ENCODE assay signal across 23 cellular contexts in the genomic region with DNA sequence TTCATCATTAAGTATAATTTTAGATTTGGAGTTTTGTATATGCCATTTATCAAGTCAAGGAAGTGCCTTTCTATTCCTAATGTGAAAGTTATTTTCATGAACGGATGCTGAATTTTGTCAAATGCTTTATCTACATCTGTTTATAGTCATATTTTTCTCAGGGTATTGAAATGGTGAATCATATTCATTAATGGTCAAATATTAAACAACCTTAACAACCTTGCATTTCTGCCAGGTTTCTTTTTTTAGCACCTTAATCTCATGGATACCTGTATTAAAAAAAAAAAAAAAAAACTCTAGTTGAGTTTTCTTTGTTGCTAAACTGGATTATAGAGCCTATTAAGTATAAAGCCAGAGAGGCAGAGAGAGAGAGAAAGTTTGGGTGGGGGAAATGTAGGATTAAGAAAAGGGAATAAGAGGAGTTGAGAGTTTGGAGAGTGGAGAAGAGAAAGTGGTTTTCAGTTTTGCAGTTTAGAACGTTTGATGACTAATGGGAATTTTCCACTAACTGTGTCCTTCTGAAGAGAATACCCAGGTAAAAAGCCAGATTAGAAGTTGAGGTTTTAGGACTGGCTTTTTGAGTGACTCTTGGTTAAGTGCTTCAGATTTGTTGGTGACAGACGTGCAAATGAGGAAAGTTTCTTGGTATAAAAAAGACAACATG.
"Had no signal": no experiment of that assay in that cellular context is flagged by ENCODE, and none has a peak within 500 bp of the region (broad histone marks: within the 10 kb centered on the region; RNA-seq: fewer than 3 reads in every experiment).

No MANE protein-coding gene starts in this region.

- FAIRE-seq: urothelium cell line had no signal

- H3K9me3 ChIP-seq: esophagus muscularis mucosa, gastrocnemius medialis, neutrophil, stomach, suprapubic skin, tibial nerve had no signal

- H3K79me2 ChIP-seq: parathyroid adenoma had no signal

- H3K4me3 Mint-ChIP-seq: central memory CD8-positive, alpha-beta T cell; memory B cell; nephron; stimulated activated memory B cell treated with anti-CD40 and anti-IgM and Interleukin-4, amounts not matched to agents 10 μg/mL and 1 μg/mL and 100 μg/mL, for 72 hours had no signal

- H3K27ac Mint-ChIP-seq: activated naive CD4-positive, alpha-beta T cell treated with anti-CD3 and anti-CD28 coated beads, Interleukin-2, amount 50 U/mL, for 72 hours; memory B cell; nephron; stimulated activated memory B cell treated with anti-CD40 and anti-IgM and Interleukin-4, amounts not matched to agents 10 μg/mL and 1 μg/mL and 100 μg/mL, for 72 hours had no signal

- H3K4me1 Mint-ChIP-seq: central memory CD8-positive, alpha-beta T cell had no signal

- H3K27me3 ChIP-seq: esophagus muscularis mucosa, gastrocnemius medialis, neutrophil, stomach, suprapubic skin, tibial nerve had no signal

- H3K4me1 ChIP-seq: esophagus muscularis mucosa, gastrocnemius medialis, parathyroid adenoma, stomach, suprapubic skin, tibial nerve had no signal

- DNase-seq: activated CD4-positive, alpha-beta T cell treated with anti-CD3 and anti-CD28 coated beads for 1 hour; activated CD4-positive, alpha-beta T cell treated with anti-CD3 and anti-CD28 coated beads, Interleukin-2, amount 50 U/mL, for 1 hour; activated gamma-delta T cell treated with Interleukin-2 at 50 U/mL for 16 hours; activated T-cell treated with anti-CD3 and anti-CD28 coated beads, Interleukin-2, amount 50 U/mL, for 1 hour; aorta; gastrocnemius medialis; islet precursor cell; left cardiac atrium; small intestine; stimulated activated CD4-positive, alpha-beta T cell treated with anti-CD3 and anti-CD28 coated beads, Interleukin-2, amount 100 ng/mL, for 24 hours; stomach had no signal

- H2AFZ ChIP-seq: parathyroid adenoma had no signal

- H3K4me3 ChIP-seq: esophagus muscularis mucosa, gastrocnemius medialis, stomach, suprapubic skin, tibial nerve had no signal

- H3K9ac ChIP-seq: parathyroid adenoma had no signal

- H3K36me3 ChIP-seq: esophagus muscularis mucosa, gastrocnemius medialis, neutrophil, stomach, suprapubic skin, tibial nerve had no signal

- H3K9me3 Mint-ChIP-seq: activated naive CD4-positive, alpha-beta T cell treated with anti-CD3 and anti-CD28 coated beads, Interleukin-2, amount 50 U/mL, for 72 hours; central memory CD8-positive, alpha-beta T cell; memory B cell; nephron; stimulated activated memory B cell treated with anti-CD40 and anti-IgM and Interleukin-4, amounts not matched to agents 10 μg/mL and 1 μg/mL and 100 μg/mL, for 72 hours had no signal

- H3K27ac ChIP-seq: esophagus muscularis mucosa, gastrocnemius medialis, neutrophil, parathyroid adenoma, stomach, suprapubic skin, tibial nerve had no signal

- ATAC-seq: activated naive CD4-positive, alpha-beta T cell treated with anti-CD3 and anti-CD28 coated beads, Interleukin-2, amount 50 U/mL, for 72 hours; gastrocnemius medialis; left cardiac atrium; sciatic nerve; stimulated activated memory B cell treated with anti-CD40 and anti-IgM and Interleukin-4, amounts not matched to agents 10 μg/mL and 1 μg/mL and 100 μg/mL, for 72 hours had no signal

- H3K36me3 Mint-ChIP-seq: activated naive CD4-positive, alpha-beta T cell treated with anti-CD3 and anti-CD28 coated beads, Interleukin-2, amount 50 U/mL, for 72 hours; memory B cell; stimulated activated memory B cell treated with anti-CD40 and anti-IgM and Interleukin-4, amounts not matched to agents 10 μg/mL and 1 μg/mL and 100 μg/mL, for 72 hours had no signal
